ENCODE assay signal across 29 cellular contexts in the genomic region with DNA sequence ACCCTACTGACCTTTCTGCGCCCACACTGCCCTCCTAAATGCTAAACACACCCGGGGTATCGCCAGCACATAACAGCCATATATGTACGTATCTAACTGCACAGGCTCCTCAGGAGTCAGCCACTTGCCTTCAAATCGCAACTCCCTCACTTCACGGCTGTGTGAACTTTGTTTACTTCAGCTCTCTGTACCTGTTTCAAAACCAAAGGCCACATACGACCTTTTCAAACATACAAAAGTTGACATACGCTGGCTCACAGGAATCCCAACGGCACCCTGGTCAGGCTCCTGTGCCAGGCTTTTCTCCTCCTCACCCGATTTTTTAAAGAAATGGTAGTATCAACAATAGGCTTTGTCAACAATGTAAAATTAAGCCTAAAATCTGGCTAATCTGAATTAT.
"Had no signal": no experiment of that assay in that cellular context is flagged by ENCODE, and none has a peak within 500 bp of the region (broad histone marks: within the 10 kb centered on the region; RNA-seq: fewer than 3 reads in every experiment).

No MANE protein-coding gene starts in this region.

- H3K4me1 Mint-ChIP-seq: activated CD8-positive, alpha-beta memory T cell treated with anti-CD3 and anti-CD28 coated beads, Interleukin-2, amount 10 ng/mL, durations not matched to agents 7 days and 5 days; immature natural killer cell had no signal

- H3K9me3 Mint-ChIP-seq: effector memory CD8-positive, alpha-beta T cell; immature natural killer cell; naive B cell; T-helper 2 cell treated with Interferon-gamma antibody and Interleukin-4, amounts not matched to agents 5 μg/mL and 100 μg/mL, for 36 hours had no signal

- H3K36me3 Mint-ChIP-seq: activated CD8-positive, alpha-beta memory T cell treated with anti-CD3 and anti-CD28 coated beads, Interleukin-2, amount 10 ng/mL, durations not matched to agents 7 days and 5 days; brain; immature natural killer cell; stimulated activated effector memory CD8-positive, alpha-beta T cell treated with anti-CD3 and anti-CD28 coated beads, Interleukin-12 subunit alpha, Interleukin-12 subunit beta, amount 100 ng/mL, for 72 hours had no signal

- H3K27ac Mint-ChIP-seq: activated CD4-positive, alpha-beta T cell treated with anti-CD3 and anti-CD28 coated beads for 36 hours; activated CD8-positive, alpha-beta memory T cell treated with anti-CD3 and anti-CD28 coated beads, Interleukin-2, amount 10 ng/mL, durations not matched to agents 7 days and 5 days; activated CD8-positive, alpha-beta T cell treated with anti-CD3 and anti-CD28 coated beads, Interleukin-2, amount 10 ng/mL, durations not matched to agents 7 days and 5 days; activated T-helper 2 cell treated with anti-CD3 and anti-CD28 coated beads, Interferon-gamma antibody, Interleukin-2, Interleukin-4, amounts not matched to agents 10 μg/mL and 5 μg/mL and 100 μg/mL, durations not matched to agents 14 hours and 24 hours and 36 hours; immature natural killer cell; stimulated activated effector memory CD8-positive, alpha-beta T cell treated with anti-CD3 and anti-CD28 coated beads, Interleukin-12 subunit alpha, Interleukin-12 subunit beta, amount 100 ng/mL, for 72 hours; T-helper 2 cell treated with Interferon-gamma antibody and Interleukin-4, amounts not matched to agents 5 μg/mL and 100 μg/mL, for 36 hours had no signal

- H3K4me1 ChIP-seq: adrenal gland, upper lobe of right lung had no signal

- ATAC-seq: activated CD4-positive, alpha-beta T cell treated with anti-CD3 and anti-CD28 coated beads for 36 hours; activated CD8-positive, alpha-beta memory T cell treated with anti-CD3 and anti-CD28 coated beads, Interleukin-2, amount 10 ng/mL, durations not matched to agents 7 days and 5 days; activated CD8-positive, alpha-beta T cell treated with anti-CD3 and anti-CD28 coated beads, Interleukin-2, amount 10 ng/mL, durations not matched to agents 7 days and 5 days; activated naive CD4-positive, alpha-beta T cell treated with anti-CD3 and anti-CD28 coated beads, Interleukin-2, amount 50 U/mL, for 72 hours; effector memory CD8-positive, alpha-beta T cell; gastroesophageal sphincter; sciatic nerve; stimulated activated effector memory CD8-positive, alpha-beta T cell treated with anti-CD3 and anti-CD28 coated beads, Interleukin-12 subunit alpha, Interleukin-12 subunit beta, amount 100 ng/mL, for 72 hours; upper lobe of right lung had no signal

- H3K27ac ChIP-seq: adrenal gland, cardiac muscle cell, coronary artery, gastroesophageal sphincter, ovary, suprapubic skin, tibial artery, upper lobe of right lung had no signal

- FAIRE-seq: kidney, small intestine had no signal

- H3K9me3 ChIP-seq: adrenal gland, gastroesophageal sphincter, ovary, suprapubic skin, tibial artery, upper lobe of right lung had no signal

- H3K4me3 ChIP-seq: adrenal gland, cardiac muscle cell, coronary artery, gastroesophageal sphincter, ovary, suprapubic skin, tibial artery, upper lobe of right lung had no signal

- H3K27me3 Mint-ChIP-seq: activated CD4-positive, alpha-beta T cell treated with anti-CD3 and anti-CD28 coated beads for 36 hours; activated CD8-positive, alpha-beta memory T cell treated with anti-CD3 and anti-CD28 coated beads, Interleukin-2, amount 10 ng/mL, durations not matched to agents 7 days and 5 days; effector memory CD8-positive, alpha-beta T cell; naive B cell had no signal

- H3K36me3 ChIP-seq: adrenal gland, cardiac muscle cell, gastroesophageal sphincter, ovary, suprapubic skin, tibial artery, upper lobe of right lung had no signal

- H3K27me3 ChIP-seq: adrenal gland, cardiac muscle cell, gastroesophageal sphincter, ovary, suprapubic skin, tibial artery, upper lobe of right lung had no signal

- DNase-seq: activated CD4-positive, alpha-beta T cell treated with anti-CD3 and anti-CD28 coated beads for 36 hours; activated CD4-positive, CD25-positive, alpha-beta regulatory T cell; activated CD8-positive, alpha-beta memory T cell treated with anti-CD3 and anti-CD28 coated beads, Interleukin-2, amount 10 ng/mL, durations not matched to agents 7 days and 5 days; activated CD8-positive, alpha-beta T cell treated with anti-CD3 and anti-CD28 coated beads, Interleukin-2, amount 10 ng/mL, durations not matched to agents 7 days and 5 days; activated T-cell treated with anti-CD3 and anti-CD28 coated beads, Interleukin-2, amount 50 U/mL, for 48 hours; adrenal gland; aorta; effector memory CD8-positive, alpha-beta T cell; erythroblast; hypothalamus; immature natural killer cell; kidney; naive B cell; ovary; small intestine; stimulated activated CD4-positive, alpha-beta T cell treated with anti-CD3 and anti-CD28 coated beads, Interleukin-4, amount 100 ng/mL, for 24 hours; T-helper 1 cell; tibial artery; upper lobe of right lung had no signal

- H3K4me3 Mint-ChIP-seq: activated CD4-positive, alpha-beta T cell treated with anti-CD3 and anti-CD28 coated beads for 36 hours; activated CD8-positive, alpha-beta memory T cell treated with anti-CD3 and anti-CD28 coated beads, Interleukin-2, amount 10 ng/mL, durations not matched to agents 7 days and 5 days; activated CD8-positive, alpha-beta T cell treated with anti-CD3 and anti-CD28 coated beads, Interleukin-2, amount 10 ng/mL, durations not matched to agents 7 days and 5 days; brain; effector memory CD8-positive, alpha-beta T cell; immature natural killer cell; naive B cell; stimulated activated effector memory CD8-positive, alpha-beta T cell treated with anti-CD3 and anti-CD28 coated beads, Interleukin-12 subunit alpha, Interleukin-12 subunit beta, amount 100 ng/mL, for 72 hours; T-helper 2 cell treated with Interferon-gamma antibody and Interleukin-4, amounts not matched to agents 5 μg/mL and 100 μg/mL, for 36 hours had no signal
